8 cellular contexts compared by ENCODE assay signal in the genomic region with DNA sequence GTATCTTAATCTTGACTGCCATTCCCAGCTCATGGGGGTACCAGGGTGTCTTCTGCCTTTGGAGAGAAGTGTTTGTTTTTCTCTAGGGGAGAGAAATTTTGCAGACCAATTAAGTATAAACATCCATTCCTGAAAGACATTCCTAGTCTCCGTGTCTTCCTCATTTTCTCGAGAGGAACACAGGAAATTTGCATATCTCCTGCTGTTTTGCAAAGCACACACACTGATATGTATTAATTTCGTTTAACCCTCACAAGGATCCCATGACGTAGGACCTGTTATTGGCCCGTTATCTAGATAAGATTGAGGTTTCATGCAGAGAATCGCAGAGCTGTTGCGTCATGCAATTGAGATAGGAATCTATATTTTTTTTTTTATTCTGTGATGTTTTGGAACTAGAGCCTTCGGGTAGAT. TPM values are rescaled to one million over a fixed set of nuclear protein-coding genes. Genes with fewer than 3 reads are reported as not detected.
DNase-seq lines count a peak whose midpoint lies in the region; ATAC-seq and TF ChIP-seq lines count a peak whose summit lies in the region.

No MANE protein-coding gene starts in this region.

- no peaks in the 10 kb centered on the region for H4K20me1 ChIP-seq in SK-N-SH (ENCODE audit: insufficient read depth)

- CTCF ChIA-PET in SK-N-SH (lab: Yijun Ruan, JAX): interaction anchor here (0.7 to 5.2 kb wide), 3 partner anchors 14 to 381 kb away, joined by 3 to 32 read pairs (median 28); no protein-coding TSS in a partner anchor

- intact Hi-C loops in left ventricle myocardium inferior (cut with micrococcal nuclease): no loop called here
- intact Hi-C loops in cardiac septum (cut with DNase I): loop anchor here (2.0 to 5.0 kb wide), 2 partner anchors 35 to 88 kb away; a partner anchor contains a TSS

- POLR2A ChIA-PET in SK-N-SH (lab: Yijun Ruan, JAX): interaction anchor here (0.9 to 1.2 kb wide), 2 partner anchors 10 to 36 kb away, joined by 4 read pairs; no protein-coding TSS in a partner anchor

- H3K4me3 Mint-ChIP-seq in neural crest cell: peak overlapping the region; percentile 92

- no peaks in the 10 kb centered on the region for H3K9me2 ChIP-seq in SK-N-SH

- no peaks in the 10 kb centered on the region for H3K9me3 Mint-ChIP-seq in neural crest cell

- H3K9me3 ChIP-seq in left ventricle myocardium inferior (replicated peaks) (no peaks in the 10 kb centered on the region), SK-N-SH (no peaks in the 10 kb centered on the region), ectodermal cell (ENCODE audit: control insufficient read depth, low read length) (no peaks in the 10 kb centered on the region)

- peak overlapping the region; percentile 72 for H3K9ac ChIP-seq in SK-N-SH

- peaks cover 39% of the 10 kb centered on the region for H3K79me2 ChIP-seq in SK-N-SH (ENCODE audit: insufficient read depth)

- no peak; the same call in 1 of the 2 replicates for TF ChIP-seq RAD21 in SK-N-SH (IDR thresholded peaks at IDR 0.05; ENCODE audit: low read length)

- peaks cover 12% of the 10 kb centered on the region for H3K36me3 Mint-ChIP-seq in neural crest cell (ENCODE audit: low read depth)

- H3K27me3 Mint-ChIP-seq in neural crest cell (ENCODE audit: low read depth): no peaks in the 10 kb centered on the region

- peak overlapping the region; percentile 95 for H3K4me3 ChIP-seq in left ventricle myocardium inferior
- H3K4me3 ChIP-seq in SK-N-SH (ENCODE audit: low read depth in 2 of 2, low read length in 1 of 2): peak overlapping the region; percentile 73 to 88
- peak overlapping the region; percentile 97 for H3K4me3 ChIP-seq in ectodermal cell (ENCODE audit: insufficient read depth, low read depth, low read length)

- 2% methylated on average over 8 of the region's 8 CpGs for WGBS in SK-N-SH (ENCODE audit: low lambda C conversion rate)
- 29% methylated on average over 8 of the region's 8 CpGs for WGBS in ectodermal cell, 2 experiments

- H3K4me2 ChIP-seq in SK-N-SH: peak overlapping the region; percentile 91

- H3K27ac ChIP-seq in left ventricle myocardium inferior (replicated peaks) (peak overlapping the region; percentile 86), SK-N-SH (ENCODE audit: low read depth in 2 of 2, low read length in 1 of 2) (peak overlapping the region; percentile 63 to 79; a peak in 3 of 4 replicates), ectodermal cell (ENCODE audit: insufficient read depth, low read depth, low read length, poor library complexity, severe bottlenecking) (no peak overlapping the region)

- H3K27ac Mint-ChIP-seq in neural crest cell (ENCODE audit: unreplicated experiment): peak overlapping the region; percentile 98

- H3K4me1 Mint-ChIP-seq in neural crest cell: peaks cover 37% of the 10 kb centered on the region

- no peaks in the 10 kb centered on the region for H3F3A ChIP-seq in SK-N-SH (replicated peaks; ENCODE audit: insufficient read depth)

- ATAC-seq in HG03565 (IDR thresholded peaks at IDR 0.05; ENCODE audit: unreplicated experiment) (no peak), HG02981 (IDR thresholded peaks at IDR 0.05; ENCODE audit: unreplicated experiment) (no peak)

- TF ChIP-seq EP300 in SK-N-SH (IDR thresholded peaks at IDR 0.05; ENCODE audit: borderline replicate concordance in 1 of 2, low read depth in 1 of 2, low read length in 1 of 2): 0 out of 4 replicates have a peak, but pooled peaks of 1 of the 2 experiments have one; percentile 11

- peak overlapping the region; percentile 70; the same call in 1 of the 2 replicates for H2AFZ ChIP-seq in SK-N-SH (ENCODE audit: low read depth)

- H3K4me1 ChIP-seq in left ventricle myocardium inferior (peaks cover 30% of the 10 kb centered on the region), SK-N-SH (ENCODE audit: control insufficient read depth in 1 of 2, insufficient read depth in 2 of 2, low read depth in 1 of 2, low read length in 1 of 2) (peaks cover 6 to 10% of the 10 kb centered on the region in 2 experiments; a peak in 3 of 4 replicates), ectodermal cell (ENCODE audit: control insufficient read depth, insufficient read depth, low read length) (peaks cover 21% of the 10 kb centered on the region)

- H3K36me3 ChIP-seq in left ventricle myocardium inferior (peaks cover 43% of the 10 kb centered on the region), SK-N-SH (replicated peaks in 1 of 2; ENCODE audit: control insufficient read depth in 1 of 2, insufficient read depth in 2 of 2, low read length in 1 of 2) (peaks cover 29 to 38% of the 10 kb centered on the region in 2 experiments), ectodermal cell (ENCODE audit: control insufficient read depth, insufficient read depth, low read length) (peaks cover 28% of the 10 kb centered on the region)

- H3K27me3 ChIP-seq in left ventricle myocardium inferior (ENCODE audit: low read depth) (no peaks in the 10 kb centered on the region), SK-N-SH (ENCODE audit: insufficient read depth) (no peaks in the 10 kb centered on the region), ectodermal cell (ENCODE audit: control insufficient read depth, insufficient read depth, low read length, poor library complexity, severe bottlenecking) (no peaks in the 10 kb centered on the region)

- DNase-seq in left ventricle myocardium inferior (no peak), cardiac septum (ENCODE audit: low spot score) (no peak), SK-N-SH (peak; percentile 61), neural crest cell (ENCODE audit: low read depth, low spot score) (no peak), putamen (ENCODE audit: low spot score) (no peak)

- no peak for TF ChIP-seq CTCF in left ventricle myocardium inferior (IDR thresholded peaks at IDR 0.05; ENCODE audit: borderline replicate concordance)
- no peak for TF ChIP-seq CTCF in SK-N-SH (IDR thresholded peaks at IDR 0.05)
- TF ChIP-seq CTCF in neural crest cell (conservative IDR thresholded peaks at IDR 0.05): no peak

TF ChIP-seq in SK-N-SH, 30 proteins besides CTCF, POLR2A, EP300 and RAD21:
- TF ChIP-seq, protein P1, sequence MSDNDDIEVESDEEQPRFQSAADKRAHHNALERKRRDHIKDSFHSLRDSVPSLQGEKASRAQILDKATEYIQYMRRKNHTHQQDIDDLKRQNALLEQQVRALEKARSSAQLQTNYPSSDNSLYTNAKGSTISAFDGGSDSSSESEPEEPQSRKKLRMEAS (IDR thresholded peaks at IDR 0.05; ENCODE audit: low read depth): peak; percentile 28; the same call in 1 of the 2 replicates
- TF ChIP-seq, protein P2, sequence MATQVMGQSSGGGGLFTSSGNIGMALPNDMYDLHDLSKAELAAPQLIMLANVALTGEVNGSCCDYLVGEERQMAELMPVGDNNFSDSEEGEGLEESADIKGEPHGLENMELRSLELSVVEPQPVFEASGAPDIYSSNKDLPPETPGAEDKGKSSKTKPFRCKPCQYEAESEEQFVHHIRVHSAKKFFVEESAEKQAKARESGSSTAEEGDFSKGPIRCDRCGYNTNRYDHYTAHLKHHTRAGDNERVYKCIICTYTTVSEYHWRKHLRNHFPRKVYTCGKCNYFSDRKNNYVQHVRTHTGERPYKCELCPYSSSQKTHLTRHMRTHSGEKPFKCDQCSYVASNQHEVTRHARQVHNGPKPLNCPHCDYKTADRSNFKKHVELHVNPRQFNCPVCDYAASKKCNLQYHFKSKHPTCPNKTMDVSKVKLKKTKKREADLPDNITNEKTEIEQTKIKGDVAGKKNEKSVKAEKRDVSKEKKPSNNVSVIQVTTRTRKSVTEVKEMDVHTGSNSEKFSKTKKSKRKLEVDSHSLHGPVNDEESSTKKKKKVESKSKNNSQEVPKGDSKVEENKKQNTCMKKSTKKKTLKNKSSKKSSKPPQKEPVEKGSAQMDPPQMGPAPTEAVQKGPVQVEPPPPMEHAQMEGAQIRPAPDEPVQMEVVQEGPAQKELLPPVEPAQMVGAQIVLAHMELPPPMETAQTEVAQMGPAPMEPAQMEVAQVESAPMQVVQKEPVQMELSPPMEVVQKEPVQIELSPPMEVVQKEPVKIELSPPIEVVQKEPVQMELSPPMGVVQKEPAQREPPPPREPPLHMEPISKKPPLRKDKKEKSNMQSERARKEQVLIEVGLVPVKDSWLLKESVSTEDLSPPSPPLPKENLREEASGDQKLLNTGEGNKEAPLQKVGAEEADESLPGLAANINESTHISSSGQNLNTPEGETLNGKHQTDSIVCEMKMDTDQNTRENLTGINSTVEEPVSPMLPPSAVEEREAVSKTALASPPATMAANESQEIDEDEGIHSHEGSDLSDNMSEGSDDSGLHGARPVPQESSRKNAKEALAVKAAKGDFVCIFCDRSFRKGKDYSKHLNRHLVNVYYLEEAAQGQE (IDR thresholded peaks at IDR 0.05; ENCODE audit: low read depth, low read length): no peak
- TF ChIP-seq RCOR1 (IDR thresholded peaks at IDR 0.05; ENCODE audit: low read length) (no peak; the same call in 1 of the 2 replicates), TEAD4 (IDR thresholded peaks at IDR 0.05; ENCODE audit: borderline replicate concordance, insufficient read depth) (no peak), GATA2 (CRISPR knock-in tag; IDR thresholded peaks at IDR 0.05) (peak; percentile 93), MEF2A (IDR thresholded peaks at IDR 0.05; ENCODE audit: borderline replicate concordance, low read depth) (no peak)

RNA-seq across cellular contexts. Expression of a gene that starts 0.9 kb away (rescaled TPM):
- total RNA-seq in left ventricle myocardium inferior (19.1 TPM), cardiac septum (33.6 TPM), neural crest cell (80.2 and 80.5 TPM in 2 replicates)
- 68.8 and 77.6 TPM in 2 replicates for polyA plus RNA-seq in SK-N-SH (2012; rRNA removed)
- polyA plus RNA-seq in SK-N-SH (2012; cell fraction: cytosol; rRNA removed): 29.3 and 44.2 TPM in 2 replicates
- 71.0 and 91.8 TPM in 2 replicates for polyA plus RNA-seq in SK-N-SH (2012; cell fraction: nucleus; rRNA removed)
- polyA plus RNA-seq in ectodermal cell (2013, experiment 1 of 4): 77.0 TPM
- polyA plus RNA-seq in ectodermal cell (2013, experiment 2 of 4): 93.5 TPM
- polyA plus RNA-seq in ectodermal cell (2013, experiment 3 of 4): 65.6 TPM
- 75.2 TPM for polyA plus RNA-seq in ectodermal cell (2013, experiment 4 of 4)

RNA-seq across cellular contexts. Expression of a gene that starts 35.2 kb away (rescaled TPM):
- total RNA-seq in left ventricle myocardium inferior: 72.9 TPM
- total RNA-seq in cardiac septum: 39.7 TPM
- 55.8 and 68.7 TPM in 2 replicates for polyA plus RNA-seq in SK-N-SH (2012; rRNA removed)
- polyA plus RNA-seq in SK-N-SH (2012; cell fraction: cytosol; rRNA removed): 22.1 and 32.8 TPM in 2 replicates
- polyA plus RNA-seq in SK-N-SH (2012; cell fraction: nucleus; rRNA removed): 129 and 157 TPM in 2 replicates
- polyA plus RNA-seq in ectodermal cell (2013, experiment 1 of 4): 75.1 TPM
- 83.4 TPM for polyA plus RNA-seq in ectodermal cell (2013, experiment 2 of 4)
- 58.0 TPM for polyA plus RNA-seq in ectodermal cell (2013, experiment 3 of 4)
- 66.9 TPM for polyA plus RNA-seq in ectodermal cell (2013, experiment 4 of 4)
- 123 and 126 TPM in 2 replicates for total RNA-seq in neural crest cell
